ENCODE assay signal across 8 cellular contexts in genomic region chr6:96897396-96898240, GRCh38. TPM values are rescaled to one million over a fixed set of nuclear protein-coding genes. Genes with fewer than 3 reads are reported as not detected.
A peak's percentile ranks its signal among the peaks of the same experiment; 100 is the strongest.
DNase-seq lines count a peak whose midpoint lies in the region; ATAC-seq, FAIRE-seq and TF ChIP-seq lines count a peak whose summit lies in the region.

TSS of gene NDUFAF4 (minus strand) at chr6:96897891. CDS start at chr6:96897801, 90 bp downstream.

- peak within 1 kb of the TSS; percentile 92 for H2AFZ ChIP-seq in HepG2 (ENCODE audit: low read length)

- H3K4me1 Mint-ChIP-seq in CD14-positive monocyte, result peaks cover 37% of the 10 kb centered on the region

- H3K9ac ChIP-seq in HepG2 (ENCODE audit: insufficient read depth, low read depth, low read length), result peak within 1 kb of the TSS; percentile 89

- intact Hi-C loops in CD14-positive monocyte (cut with micrococcal nuclease) (loop anchor here (5.0 to 10.0 kb wide), 2 partner anchors 375 to 387 kb away; partner anchors contain the start of genes MMS22L (in 2 of the 2) and UFL1 (in 1 of the 2)), HepG2 (cut with micrococcal nuclease; ENCODE audit: unreplicated experiment) (loop anchor here (1.0 to 2.0 kb wide), 4 partner anchors 27 to 377 kb away; partner anchors contain the start of genes KLHL32 and UFL1)

- peak within 1 kb of the TSS; percentile 87 for H3K27ac ChIP-seq in HepG2 (ENCODE audit: extremely low read length, insufficient read depth, low read length)

- TSS peak; percentile 71 for BruUV-seq in HepG2 (replicated peaks; lab: Mats Ljungman, UMichigan)

- peak within 1 kb of the TSS; percentile 75 for H3K4me2 ChIP-seq in HepG2 (ENCODE audit: low read depth, low read length)

- H3K36me3 Mint-ChIP-seq in CD14-positive monocyte, result peaks cover 4 to 10% of the 10 kb centered on the region in 2 donors

- TF ChIP-seq EP300 in HepG2 (IDR thresholded peaks at IDR 0.05; ENCODE audit: low read depth in 2 of 2, low read length in 2 of 2) (peak in 1 of 2 experiments; percentile 27; a peak in 2 of 4 replicates), HepG2 (CRISPR knock-in tag; IDR thresholded peaks at IDR 0.05; ENCODE audit: borderline replicate concordance) (no peak)

- peak; percentile 86 for ATAC-seq in GM19351 (IDR thresholded peaks at IDR 0.05; ENCODE audit: unreplicated experiment)
- ATAC-seq in HG03521 (IDR thresholded peaks at IDR 0.05; ENCODE audit: unreplicated experiment), result peak; percentile 95
- ATAC-seq in HepG2, result peak; percentile 95

- peak; percentile 18 for FAIRE-seq in HepG2 (lab: Jason Lieb, UNC)

- peaks cover 0 to 2% (median 0%) of the 10 kb centered on the region in 3 donors for H3K27me3 Mint-ChIP-seq in CD14-positive monocyte (ENCODE audit: low read depth in 3 of 3)

- H4K20me1 ChIP-seq in HepG2 (ENCODE audit: insufficient read depth, low read length), result peaks cover 8% of the 10 kb centered on the region; the same call in 1 of the 2 replicates

- peak within 1 kb of the TSS; percentile 78 to 94 (median 81) for H3K27ac Mint-ChIP-seq in CD14-positive monocyte

- peak within 1 kb of the TSS; percentile 71 to 88 (median 74) for H3K4me3 ChIP-seq in HepG2 (replicated peaks in 1 of 3; ENCODE audit: insufficient read depth in 1 of 3, low read depth in 2 of 3, low read length in 3 of 3)

- H3K9me3 ChIP-seq in HepG2 (ENCODE audit: low read length), result no peaks in the 10 kb centered on the region

- TF ChIP-seq POLR2A in HepG2 (IDR thresholded peaks at IDR 0.05; ENCODE audit: insufficient read depth in 1 of 2, low read depth in 2 of 2, low read length in 2 of 2), result peak; percentile 75 to 81; a peak in 3 of 4 replicates

- H3K9me3 Mint-ChIP-seq in CD14-positive monocyte, result no peaks in the 10 kb centered on the region

- in situ Hi-C loops in HepG2 (cut with HindIII; ENCODE audit: extremely low pct_ligation_motif_present, low pct_unique_long_range_greater_than_20kb), result loop anchor here (5.0 kb wide), 2 partner anchors 160 to 270 kb away; no protein-coding TSS in a partner anchor

- POLR2A ChIA-PET in HepG2 (lab: Yijun Ruan, JAX), result interaction anchor here (0.7 to 2.1 kb wide), 7 partner anchors 10 to 376 kb away, joined by 3 to 11 read pairs (median 4); partner anchors contain the start of genes KLHL32 and UFL1

- peaks cover 16% of the 10 kb centered on the region for H3K4me1 ChIP-seq in HepG2 (ENCODE audit: insufficient read depth, low read length)

- peak; percentile 64 for TF ChIP-seq RAD21 in HepG2 (CRISPR knock-in tag; IDR thresholded peaks at IDR 0.05)

- peak; percentile 94 for DNase-seq in CD14-positive monocyte (ENCODE audit: low spot score)
- peak; percentile 99 for DNase-seq in NCI-H69 (lab: John Stamatoyannopoulos, UW)
- peak; percentile 93 for DNase-seq in activated CD4-positive, alpha-beta T cell treated with anti-CD3 and anti-CD28 coated beads, Interleukin-2, amount 50 U/mL, for 1 hour
- peak; percentile 95 for DNase-seq in dedifferentiated amniotic fluid mesenchymal stem cell (ENCODE audit: extremely low spot score)
- DNase-seq in HepG2 (ENCODE audit: low spot score), result peak; percentile 92
- DNase-seq in stimulated activated CD4-positive, alpha-beta T cell treated with anti-CD3 and anti-CD28 coated beads, Interleukin-4, amount 100 ng/mL, for 1 hour, result peak; percentile 96

- peak within 1 kb of the TSS; percentile 93 to 97 for H3K4me3 Mint-ChIP-seq in CD14-positive monocyte

- CTCF ChIA-PET in HepG2 (lab: Yijun Ruan, JAX; ENCODE audit: low intra/inter-chr PET ratio, low total read pairs), result interaction anchor here (0.9 to 1.8 kb wide), 2 partner anchors 156 to 162 kb away, joined by 3 to 8 read pairs; no protein-coding TSS in a partner anchor

- TF ChIP-seq CTCF in CD14-positive monocyte (IDR thresholded peaks at IDR 0.05), result peak; percentile 98
- TF ChIP-seq CTCF in HepG2 (CRISPR knock-in tag; IDR thresholded peaks at IDR 0.05), result peak; percentile 95

- peaks cover 0 to 3% of the 10 kb centered on the region in 2 experiments; a peak in 2 of 5 replicates for H3K27me3 ChIP-seq in HepG2 (ENCODE audit: control insufficient read depth in 1 of 2, insufficient read depth in 2 of 2, low read length in 2 of 2)

- WGBS in HepG2 (ENCODE audit: low lambda C conversion rate), result 3% methylated on average over 13 of the region's 71 CpGs

- peaks cover 31% of the 10 kb centered on the region for H3K79me2 ChIP-seq in HepG2 (ENCODE audit: insufficient read depth, low read length)

- peaks cover 4 to 28% of the 10 kb centered on the region in 2 experiments for H3K36me3 ChIP-seq in HepG2 (replicated peaks in 1 of 2; ENCODE audit: control insufficient read depth in 1 of 2, insufficient read depth in 2 of 2, low read length in 2 of 2)

TF ChIP-seq in HepG2, 621 proteins besides CTCF, POLR2A, EP300 and RAD21 (continues in another document):
- TF ChIP-seq KAT2B (IDR thresholded peaks at IDR 0.05; ENCODE audit: borderline replicate concordance, low read depth, low read length), result no peak
- TF ChIP-seq TCF7 (IDR thresholded peaks at IDR 0.05; ENCODE audit: low read depth), result no peak; the same call in 1 of the 2 replicates
- TF ChIP-seq ZNF652 (CRISPR knock-in tag; IDR thresholded peaks at IDR 0.05; ENCODE audit: borderline replicate concordance, low read depth), result no peak
- TF ChIP-seq NR0B2 (CRISPR knock-in tag; IDR thresholded peaks at IDR 0.05), result peak; percentile 75; the same call in 1 of the 2 replicates
- TF ChIP-seq POLR2AphosphoS5 (IDR thresholded peaks at IDR 0.05; ENCODE audit: low read depth, low read length), result peak; percentile 90
- TF ChIP-seq ZNF776 (CRISPR knock-in tag; IDR thresholded peaks at IDR 0.05), result no peak
- no peak for TF ChIP-seq SOX6 (IDR thresholded peaks at IDR 0.05)
- peak; percentile 52 for TF ChIP-seq SOX6 (CRISPR knock-in tag; IDR thresholded peaks at IDR 0.05)
- peak; percentile 84 for TF ChIP-seq ZNF510 (CRISPR knock-in tag; IDR thresholded peaks at IDR 0.05; ENCODE audit: low read depth)
- TF ChIP-seq ZBTB4 (CRISPR knock-in tag; IDR thresholded peaks at IDR 0.05; ENCODE audit: borderline replicate concordance), result no peak
- TF ChIP-seq EHMT2 (IDR thresholded peaks at IDR 0.05; ENCODE audit: borderline replicate concordance, low read depth, low read length), result no peak
- no peak for TF ChIP-seq ZNF720 (CRISPR knock-in tag; IDR thresholded peaks at IDR 0.05)
- TF ChIP-seq FOXK2 (IDR thresholded peaks at IDR 0.05), result no peak
- TF ChIP-seq ZNF354B (CRISPR knock-in tag; IDR thresholded peaks at IDR 0.05), result no peak
- TF ChIP-seq DMAP1 (CRISPR knock-in tag; IDR thresholded peaks at IDR 0.05), result peak; percentile 79
- TF ChIP-seq MIXL1 (CRISPR knock-in tag; IDR thresholded peaks at IDR 0.05), result peak; percentile 41; the same call in 1 of the 2 replicates

RNA-seq across cellular contexts. Expression of gene NDUFAF4, which starts in this region (rescaled TPM):
- polyA plus RNA-seq in CD14-positive monocyte, result 10 to 100 TPM; 14.9 to 17.5 TPM
- total RNA-seq in HepG2 (2016; rRNA removed; fragmentation: Illumina TruSeq; extraction: Trizol), result 59.7 and 89.4 TPM in 2 replicates
- total RNA-seq in HepG2 (2016; cell fraction: cytosol; rRNA removed; fragmentation: Illumina TruSeq; extraction: Trizol; ENCODE audit: low read depth), result 20.0 and 20.1 TPM in 2 replicates
- 63.6 and 98.2 TPM in 2 replicates for total RNA-seq in HepG2 (2016; cell fraction: insoluble cytoplasmic fraction; rRNA removed; fragmentation: Illumina TruSeq; extraction: Trizol)
- total RNA-seq in HepG2 (2016; cell fraction: membrane; rRNA removed; fragmentation: Illumina TruSeq; extraction: Trizol), result 23.7 and 25.5 TPM in 2 replicates
- total RNA-seq in HepG2 (2016; cell fraction: nucleus; rRNA removed; fragmentation: Illumina TruSeq; extraction: Trizol), result 21.7 and 23.2 TPM in 2 replicates
- 30.0 and 41.3 TPM in 2 replicates for polyA plus RNA-seq in HepG2 (2011; rRNA removed)
- polyA plus RNA-seq in HepG2 (2011; cell fraction: cytosol; rRNA removed), result 13.5 and 19.6 TPM in 2 replicates
- 4.4 and 7.4 TPM in 2 replicates for polyA plus RNA-seq in HepG2 (2011; cell fraction: nucleus; rRNA removed)
- polyA plus RNA-seq in HepG2 (2012), result 48.2 and 50.6 TPM in 2 replicates
- 23.4 and 29.7 TPM in 2 replicates for polyA plus RNA-seq in HepG2 (2016; cell fraction: cytosol; fragmentation: Illumina TruSeq; extraction: Trizol; ENCODE audit: low read depth)
- polyA plus RNA-seq in HepG2 (2016; cell fraction: insoluble cytoplasmic fraction; fragmentation: Illumina TruSeq; extraction: Trizol; ENCODE audit: low read depth), result 116 and 118 TPM in 2 replicates
- 22.4 and 23.6 TPM in 2 replicates for polyA plus RNA-seq in HepG2 (2016; cell fraction: membrane; fragmentation: Illumina TruSeq; extraction: Trizol; ENCODE audit: low read depth)
- polyA plus RNA-seq in HepG2 (2016; cell fraction: nucleus; fragmentation: Illumina TruSeq; extraction: Trizol; ENCODE audit: insufficient read depth, low read depth), result 48.8 and 51.9 TPM in 2 replicates
- polyA minus RNA-seq in HepG2 (2011; rRNA and poly(A)+ RNA removed; ENCODE audit: low replicate concordance), result 10.1 and 29.0 TPM in 2 replicates
- polyA minus RNA-seq in HepG2 (2011; cell fraction: cytosol; rRNA and poly(A)+ RNA removed), result 10.1 and 13.1 TPM in 2 replicates
- polyA minus RNA-seq in HepG2 (2011; cell fraction: nucleus; rRNA and poly(A)+ RNA removed), result 5.0 and 6.2 TPM in 2 replicates

Comparison
In these comparisons a context has a peak if more than half of its experiments do, and no peak if none do; other contexts are left out.
1. Peak in every context shown above with its lines: DNase-seq, ATAC-seq, H3K4me3 ChIP-seq and H3K27ac ChIP-seq.